Comparison of ENCODE assay signal across 10 cellular contexts in genomic region chr17:6755281-6755680, GRCh38. TPM values are rescaled to one million over a fixed set of nuclear protein-coding genes. Genes with fewer than 3 reads are reported as not detected.
DNase-seq lines count a peak whose midpoint lies in the region; ATAC-seq and TF ChIP-seq lines count a peak whose summit lies in the region.
"Had no signal": no experiment of that assay in that cellular context is flagged by ENCODE, and none has a peak within 500 bp of the region (broad histone marks: within the 10 kb centered on the region; RNA-seq: fewer than 3 reads in every experiment).

No MANE protein-coding gene starts in this region.

- H3K27ac ChIP-seq in spleen = peak overlapping the region; percentile 87 to 93 (median 91)

- DNase-seq in GM06990 (ENCODE audit: extremely low read depth, insufficient read length) (no peak), left ventricle myocardium superior (peak; percentile 74), spleen (no peak), amygdala (lab: John Stamatoyannopoulos, UW) (no peak), ecto neural progenitor cell (ENCODE audit: low spot score) (no peak)
- no peak for DNase-seq in activated CD8-positive, alpha-beta T cell treated with anti-CD3 and anti-CD28 coated beads, Interleukin-2, amount 10 ng/mL, durations not matched to agents 7 days and 5 days
- DNase-seq in activated CD8-positive, alpha-beta memory T cell treated with anti-CD3 and anti-CD28 coated beads, Interleukin-2, amount 50 U/mL, for 4 hours = no peak
- DNase-seq: NCI-H510A treated with DMSO at 0.1 percent for 48 hours had no signal

- CTCF ChIA-PET in activated CD8-positive, alpha-beta T cell treated with anti-CD3 and anti-CD28 coated beads, Interleukin-2, amount 10 ng/mL, durations not matched to agents 7 days and 5 days (lab: Charles Lee) = interaction anchor here (0.9 to 3.6 kb wide), 4 partner anchors 86 to 249 kb away, joined by 3 to 15 read pairs (median 9); no protein-coding TSS in a partner anchor

- peak overlapping the region; percentile 93 for H3K4me3 Mint-ChIP-seq in activated CD8-positive, alpha-beta T cell treated with anti-CD3 and anti-CD28 coated beads, Interleukin-2, amount 10 ng/mL, durations not matched to agents 7 days and 5 days

- H3K27me3 ChIP-seq in GM06990 (replicated peaks; ENCODE audit: control insufficient read depth, insufficient read depth, low read length) (no peaks in the 10 kb centered on the region), spleen (replicated peaks in 1 of 7) (no peaks in the 10 kb centered on the region)

- POLR2A ChIA-PET in activated CD8-positive, alpha-beta T cell treated with anti-CD3 and anti-CD28 coated beads, Interleukin-2, amount 10 ng/mL, durations not matched to agents 7 days and 5 days (lab: Charles Lee) = interaction anchor here (0.6 to 2.6 kb wide), 10 partner anchors 9 to 258 kb away, joined by 3 to 15 read pairs (median 4); partner anchors contain the start of genes C17orf100 and MED31

- H3K27me3 Mint-ChIP-seq in activated CD8-positive, alpha-beta T cell treated with anti-CD3 and anti-CD28 coated beads, Interleukin-2, amount 10 ng/mL, durations not matched to agents 7 days and 5 days (ENCODE audit: low read depth) = peaks cover under 1% of the 10 kb centered on the region

- WGBS in spleen, 5 donors = 53 to 78% (median 68%) methylated on average over 5 of the region's 5 CpGs

- H3K9me3 Mint-ChIP-seq in activated CD8-positive, alpha-beta T cell treated with anti-CD3 and anti-CD28 coated beads, Interleukin-2, amount 10 ng/mL, durations not matched to agents 7 days and 5 days (ENCODE audit: insufficient read depth) = no peaks in the 10 kb centered on the region

- H3K36me3 ChIP-seq in GM06990 (ENCODE audit: control insufficient read depth, insufficient read depth, low read length) (peaks cover 13% of the 10 kb centered on the region), spleen (peaks cover 0 to 28% (median 15%) of the 10 kb centered on the region in 6 donors)

- H3K27ac Mint-ChIP-seq in activated CD8-positive, alpha-beta T cell treated with anti-CD3 and anti-CD28 coated beads, Interleukin-2, amount 10 ng/mL, durations not matched to agents 7 days and 5 days = peak overlapping the region; percentile 96

- no peaks in the 10 kb centered on the region for H3K9me3 ChIP-seq in spleen

- peaks cover 62% of the 10 kb centered on the region for H3K4me1 Mint-ChIP-seq in activated CD8-positive, alpha-beta T cell treated with anti-CD3 and anti-CD28 coated beads, Interleukin-2, amount 10 ng/mL, durations not matched to agents 7 days and 5 days (ENCODE audit: low read depth)

- intact Hi-C loops in left ventricle myocardium superior (cut with micrococcal nuclease) (no loop called here), spleen (cut with DNase I; ENCODE audit: low total_unique reads) (no loop called here)

- TF ChIP-seq CTCF in GM06990 (IDR thresholded peaks at IDR 0.05; ENCODE audit: insufficient read depth, low read length, poor library complexity, severe bottlenecking) (no peak), spleen (IDR thresholded peaks at IDR 0.05 in 8 of 11, conservative IDR thresholded peaks at IDR 0.05 in 3 of 11) (no peak)

- peak overlapping the region; percentile 64 for H3K4me3 ChIP-seq in GM06990 (replicated peaks; ENCODE audit: low read depth, low read length)
- peak overlapping the region in 7 of 8 donors; percentile 56 to 81 (median 68) for H3K4me3 ChIP-seq in spleen

- ATAC-seq in activated CD8-positive, alpha-beta T cell treated with anti-CD3 and anti-CD28 coated beads, Interleukin-2, amount 10 ng/mL, durations not matched to agents 7 days and 5 days = no peak
- peak; percentile 73 for ATAC-seq in left ventricle myocardium superior
- ATAC-seq in esophagus mucosa = no peak

- TF ChIP-seq POLR2A in spleen (IDR thresholded peaks at IDR 0.05) = no peak

- H3K4me1 ChIP-seq in spleen = peaks cover 13 to 84% (median 59%) of the 10 kb centered on the region in 6 donors

- H3K36me3 Mint-ChIP-seq in activated CD8-positive, alpha-beta T cell treated with anti-CD3 and anti-CD28 coated beads, Interleukin-2, amount 10 ng/mL, durations not matched to agents 7 days and 5 days (ENCODE audit: low read depth) = peaks cover 39% of the 10 kb centered on the region

RNA-seq across cellular contexts. Expression of gene XAF1, which starts 0.6 kb away (rescaled TPM):
- total RNA-seq in activated CD8-positive, alpha-beta T cell treated with anti-CD3 and anti-CD28 coated beads, Interleukin-2, amount 10 ng/mL, durations not matched to agents 7 days and 5 days = 100 to 1,000 TPM; 298 to 306 TPM
- 18.7 TPM for total RNA-seq in left ventricle myocardium superior
- 100 to 1,000 TPM in 5 of 7 donors, 10 to 100 TPM in 2; 69.0 to 176 (median 117) TPM for total RNA-seq in spleen
- polyA plus RNA-seq in spleen = 10 to 100 TPM; 26.4 to 61.6 (median 31.4) TPM
- 13.0 TPM for total RNA-seq in esophagus mucosa

RNA-seq across cellular contexts. Expression of gene FBXO39, which starts 20.7 kb away (rescaled TPM):
- 1 to 10 TPM; 1.5 to 1.9 TPM for total RNA-seq in activated CD8-positive, alpha-beta T cell treated with anti-CD3 and anti-CD28 coated beads, Interleukin-2, amount 10 ng/mL, durations not matched to agents 7 days and 5 days
- total RNA-seq in left ventricle myocardium superior (not detected), spleen (under 1 TPM in 2 of 7 donors, not detected in 5; 0.70 to 0.75 TPM), esophagus mucosa (0.68 TPM)
- polyA plus RNA-seq in spleen = under 1 TPM in 2 of 3 donors, not detected in 1; 0.26 to 0.27 TPM

RNA-seq across cellular contexts. Expression of gene SLC13A5, which starts 42.1 kb away (rescaled TPM):
- not detected for total RNA-seq in activated CD8-positive, alpha-beta T cell treated with anti-CD3 and anti-CD28 coated beads, Interleukin-2, amount 10 ng/mL, durations not matched to agents 7 days and 5 days
- total RNA-seq in left ventricle myocardium superior = not detected
- 10 to 100 TPM in 2 of 7 donors, 1 to 10 TPM in 5; 1.3 to 18.4 (median 7.0) TPM for total RNA-seq in spleen
- 1 to 10 TPM; 1.0 to 2.8 (median 1.3) TPM for polyA plus RNA-seq in spleen
- total RNA-seq in esophagus mucosa = 3.5 TPM
- polyA plus RNA-seq: aorta had no signal
